ENCODE assay signal across 11 cellular contexts in the genomic region with DNA sequence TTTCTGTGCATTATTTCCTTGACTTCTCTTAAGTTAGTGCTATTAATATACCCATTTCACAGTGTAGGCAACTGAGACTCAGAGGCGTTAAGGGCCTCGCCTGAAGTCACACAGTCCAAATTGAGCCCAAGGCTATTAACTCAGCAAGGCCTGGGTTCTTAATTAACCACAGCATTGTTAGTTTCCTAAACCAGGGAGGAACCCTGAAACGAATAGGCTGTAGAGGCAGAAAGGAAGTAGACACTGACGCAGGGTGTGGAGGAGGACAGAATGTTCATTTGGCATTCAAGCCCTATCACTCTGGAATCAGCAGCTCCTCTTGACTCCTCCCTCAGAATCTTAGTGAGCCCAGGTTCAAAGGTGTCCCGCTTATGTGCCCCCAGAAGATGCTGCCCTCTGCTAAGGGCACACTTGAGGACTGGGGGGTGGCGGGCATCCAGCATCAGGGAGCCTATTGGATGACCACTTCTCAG. TPM values are rescaled to one million over a fixed set of nuclear protein-coding genes. Genes with fewer than 3 reads are reported as not detected.
DNase-seq lines count a peak whose midpoint lies in the region; ATAC-seq and TF ChIP-seq lines count a peak whose summit lies in the region.
"Had no signal": no experiment of that assay in that cellular context is flagged by ENCODE, and none has a peak within 500 bp of the region (broad histone marks: within the 10 kb centered on the region; RNA-seq: fewer than 3 reads in every experiment).

No MANE protein-coding gene starts in this region.

- H3K9me3 ChIP-seq in heart left ventricle, result no peaks in the 10 kb centered on the region
- no peaks in the 10 kb centered on the region for H3K9me3 ChIP-seq in upper lobe of left lung

- ATAC-seq in heart left ventricle (peak; percentile 8 to 53 (median 35)), upper lobe of left lung (ENCODE audit: low FRiP score in 2 of 2) (peak; percentile 59 to 66), GM18873 (IDR thresholded peaks at IDR 0.05; ENCODE audit: low FRiP score, unreplicated experiment) (no peak)

- peaks cover 12 to 100% (median 84%) of the 10 kb centered on the region in 12 donors for H3K4me1 ChIP-seq in heart left ventricle
- H3K4me1 ChIP-seq in upper lobe of left lung, result peaks cover 80 to 100% (median 90%) of the 10 kb centered on the region in 4 donors

- no peak overlapping the region for H3K4me3 ChIP-seq in heart left ventricle
- H3K4me3 ChIP-seq in lower leg skin (ENCODE audit: low read depth, poor library complexity, severe bottlenecking), result no peak overlapping the region
- no peak overlapping the region for H3K4me3 ChIP-seq in upper lobe of left lung
- H3K4me3 ChIP-seq in brain microvascular endothelial cell (ENCODE audit: low read depth, low read length), result no peak overlapping the region

- H3K36me3 ChIP-seq in heart left ventricle, result no peaks in the 10 kb centered on the region
- no peaks in the 10 kb centered on the region for H3K36me3 ChIP-seq in upper lobe of left lung
- no peaks in the 10 kb centered on the region for H3K36me3 ChIP-seq in brain microvascular endothelial cell (replicated peaks)

- H3K27ac ChIP-seq in heart left ventricle (peak overlapping the region; percentile 8 to 92 (median 74)), upper lobe of left lung (peak overlapping the region; percentile 43 to 89 (median 79)), brain microvascular endothelial cell (no peak overlapping the region)

- TF ChIP-seq EP300 in upper lobe of left lung (IDR thresholded peaks at IDR 0.05), result peak in 3 of 4 donors; percentile 71 to 98 (median 97)

- intact Hi-C loops in heart left ventricle (cut with DNase I), result no loop called here
- intact Hi-C loops in cardiac septum (cut with DNase I), result no loop called here
- intact Hi-C loops in lower leg skin (cut with DNase I; ENCODE audit: low total_unique reads), result no loop called here

- 70 to 85% (median 75%) methylated on average over 6 of the region's 6 CpGs for WGBS in heart left ventricle, 4 donors
- 69 to 85% methylated on average over 6 of the region's 6 CpGs for WGBS in lower leg skin, 2 donors
- 65 to 69% methylated on average over 5 to 6 of the region's 6 CpGs for WGBS in upper lobe of left lung, 2 donors

- TF ChIP-seq CTCF in heart left ventricle (IDR thresholded peaks at IDR 0.05) (no peak), lower leg skin (IDR thresholded peaks at IDR 0.05) (no peak), upper lobe of left lung (IDR thresholded peaks at IDR 0.05) (no peak), brain microvascular endothelial cell (IDR thresholded peaks at IDR 0.05; ENCODE audit: low read depth, low read length, missing control alignments) (no peak)

- H3K27me3 ChIP-seq in heart left ventricle, result no peaks in the 10 kb centered on the region
- H3K27me3 ChIP-seq in upper lobe of left lung, result no peaks in the 10 kb centered on the region
- H3K27me3 ChIP-seq in brain microvascular endothelial cell (replicated peaks), result no peaks in the 10 kb centered on the region

- TF ChIP-seq POLR2A in heart left ventricle (IDR thresholded peaks at IDR 0.05) (no peak), lower leg skin (IDR thresholded peaks at IDR 0.05) (no peak), upper lobe of left lung (IDR thresholded peaks at IDR 0.05) (peak in 1 of 4 donors; percentile 36)

- no peak for DNase-seq in heart left ventricle
- no peak for DNase-seq in cardiac septum (ENCODE audit: low spot score)
- peak; percentile 44 for DNase-seq in activated T-cell treated with anti-CD3 and anti-CD28 coated beads, Interleukin-2, amount 50 U/mL, for 1 hour
- peak; percentile 46 to 82 for DNase-seq in lower leg skin (ENCODE audit: low spot score in 2 of 2)
- DNase-seq in upper lobe of left lung, result peak in 1 of 2 donors; percentile 62
- no peak for DNase-seq in brain microvascular endothelial cell
- no peak for DNase-seq in foreskin melanocyte
- DNase-seq: H9, left cardiac atrium, NCI-H82 had no signal

- in situ Hi-C loops in brain microvascular endothelial cell (cut with HindIII; ENCODE audit: low pct_ligation_motif_present, low sequenced_read_pairs), result no loop called here

RNA-seq across cellular contexts. Expression of gene ARHGEF3, which starts 13.9 kb away (rescaled TPM):
- total RNA-seq in heart left ventricle, result 10 to 100 TPM; 13.5 to 36.8 (median 18.2) TPM
- polyA plus RNA-seq in heart left ventricle, result 1 to 10 TPM; 6.5 to 9.3 TPM
- total RNA-seq in cardiac septum, result 23.1 TPM
- 10 to 100 TPM; 13.3 to 28.5 (median 19.1) TPM for total RNA-seq in lower leg skin
- total RNA-seq in upper lobe of left lung, result 10 to 100 TPM; 26.6 to 38.9 (median 30.0) TPM

Comparison
In these comparisons a context has a peak if more than half of its experiments do, and no peak if none do; other contexts are left out.
1. DNase-seq: peak in activated T-cell treated with anti-CD3 and anti-CD28 coated beads, Interleukin-2, amount 50 U/mL, for 1 hour (single experiment) and lower leg skin (2 of 2); none in heart left ventricle (0 of 5), cardiac septum (single experiment), brain microvascular endothelial cell (single experiment) and foreskin melanocyte (single experiment).